Comparison of ENCODE assay signal across 2 cellular contexts in the genomic region with DNA sequence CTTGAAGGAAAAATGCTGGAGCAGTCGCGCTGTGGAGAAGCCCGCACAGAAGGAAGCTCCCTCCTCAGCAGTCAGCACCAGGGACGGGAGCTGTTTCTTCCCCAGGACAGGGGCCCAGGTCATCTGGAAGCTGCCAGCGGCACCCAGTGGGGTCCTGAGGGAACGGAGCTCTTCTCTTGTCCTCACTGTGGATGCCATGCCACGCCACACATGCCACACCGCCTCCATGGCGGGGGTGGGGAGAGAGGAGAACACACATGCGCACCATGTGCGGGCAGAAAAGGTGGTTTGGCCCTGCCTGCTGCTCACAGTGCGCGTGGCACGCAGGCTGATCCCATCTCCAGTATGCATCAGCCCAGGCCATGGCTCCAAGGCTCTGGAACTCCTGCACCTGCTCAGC.
TF ChIP-seq lines count a peak whose summit lies in the region.

No MANE protein-coding gene starts in this region.

TF ChIP-seq in SK-N-SH, 30 proteins besides CTCF, POLR2A, EP300 and RAD21:
- TF ChIP-seq GABPA (IDR thresholded peaks at IDR 0.05; ENCODE audit: low read depth) (no peak), TEAD4 (IDR thresholded peaks at IDR 0.05; ENCODE audit: borderline replicate concordance, insufficient read depth) (no peak), JUND (IDR thresholded peaks at IDR 0.05) (no peak), RCOR1 (IDR thresholded peaks at IDR 0.05; ENCODE audit: low read length) (no peak), TAF1 (IDR thresholded peaks at IDR 0.05; ENCODE audit: borderline replicate concordance, low read depth, low read length) (no peak), MXI1 (IDR thresholded peaks at IDR 0.05; ENCODE audit: low read depth, low read length) (no peak), FOXJ3 (CRISPR knock-in tag; IDR thresholded peaks at IDR 0.05) (no peak), TCF12 (IDR thresholded peaks at IDR 0.05) (no peak), CHD2 (IDR thresholded peaks at IDR 0.05; ENCODE audit: low read length, partially characterized antibody) (no peak)
- TF ChIP-seq, protein P1, sequence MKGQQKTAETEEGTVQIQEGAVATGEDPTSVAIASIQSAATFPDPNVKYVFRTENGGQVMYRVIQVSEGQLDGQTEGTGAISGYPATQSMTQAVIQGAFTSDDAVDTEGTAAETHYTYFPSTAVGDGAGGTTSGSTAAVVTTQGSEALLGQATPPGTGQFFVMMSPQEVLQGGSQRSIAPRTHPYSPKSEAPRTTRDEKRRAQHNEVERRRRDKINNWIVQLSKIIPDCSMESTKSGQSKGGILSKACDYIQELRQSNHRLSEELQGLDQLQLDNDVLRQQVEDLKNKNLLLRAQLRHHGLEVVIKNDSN (IDR thresholded peaks at IDR 0.05; ENCODE audit: borderline replicate concordance, low read depth) = no peak
- TF ChIP-seq, protein P2, sequence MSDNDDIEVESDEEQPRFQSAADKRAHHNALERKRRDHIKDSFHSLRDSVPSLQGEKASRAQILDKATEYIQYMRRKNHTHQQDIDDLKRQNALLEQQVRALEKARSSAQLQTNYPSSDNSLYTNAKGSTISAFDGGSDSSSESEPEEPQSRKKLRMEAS (IDR thresholded peaks at IDR 0.05; ENCODE audit: low read depth) = no peak
- TF ChIP-seq, protein P3, sequence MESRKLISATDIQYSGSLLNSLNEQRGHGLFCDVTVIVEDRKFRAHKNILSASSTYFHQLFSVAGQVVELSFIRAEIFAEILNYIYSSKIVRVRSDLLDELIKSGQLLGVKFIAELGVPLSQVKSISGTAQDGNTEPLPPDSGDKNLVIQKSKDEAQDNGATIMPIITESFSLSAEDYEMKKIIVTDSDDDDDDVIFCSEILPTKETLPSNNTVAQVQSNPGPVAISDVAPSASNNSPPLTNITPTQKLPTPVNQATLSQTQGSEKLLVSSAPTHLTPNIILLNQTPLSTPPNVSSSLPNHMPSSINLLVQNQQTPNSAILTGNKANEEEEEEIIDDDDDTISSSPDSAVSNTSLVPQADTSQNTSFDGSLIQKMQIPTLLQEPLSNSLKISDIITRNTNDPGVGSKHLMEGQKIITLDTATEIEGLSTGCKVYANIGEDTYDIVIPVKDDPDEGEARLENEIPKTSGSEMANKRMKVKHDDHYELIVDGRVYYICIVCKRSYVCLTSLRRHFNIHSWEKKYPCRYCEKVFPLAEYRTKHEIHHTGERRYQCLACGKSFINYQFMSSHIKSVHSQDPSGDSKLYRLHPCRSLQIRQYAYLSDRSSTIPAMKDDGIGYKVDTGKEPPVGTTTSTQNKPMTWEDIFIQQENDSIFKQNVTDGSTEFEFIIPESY (IDR thresholded peaks at IDR 0.05; ENCODE audit: borderline replicate concordance, low read depth) = no peak
TF ChIP-seq in SK-N-SH: peak in this region for 0.

TF ChIP-seq in SK-N-SH treated with all-trans-retinoic acid at 6 μM for 48 hours, 23 proteins besides CTCF, POLR2A, EP300 and RAD21:
- TF ChIP-seq GLIS3 (CRISPR knock-in tag; IDR thresholded peaks at IDR 0.05) (no peak), OSR1 (CRISPR knock-in tag; IDR thresholded peaks at IDR 0.05) (no peak), ZC3H10 (CRISPR knock-in tag; IDR thresholded peaks at IDR 0.05) (no peak), ZNF565 (CRISPR knock-in tag; conservative IDR thresholded peaks at IDR 0.05; ENCODE audit: low read depth) (no peak), ZNF70 (CRISPR knock-in tag; IDR thresholded peaks at IDR 0.05) (no peak), PPARA (CRISPR knock-in tag; IDR thresholded peaks at IDR 0.05; ENCODE audit: borderline replicate concordance) (no peak), TOX (CRISPR knock-in tag; IDR thresholded peaks at IDR 0.05; ENCODE audit: borderline replicate concordance) (no peak), CSDC2 (CRISPR knock-in tag; IDR thresholded peaks at IDR 0.05) (no peak)
- TF ChIP-seq, protein P4, sequence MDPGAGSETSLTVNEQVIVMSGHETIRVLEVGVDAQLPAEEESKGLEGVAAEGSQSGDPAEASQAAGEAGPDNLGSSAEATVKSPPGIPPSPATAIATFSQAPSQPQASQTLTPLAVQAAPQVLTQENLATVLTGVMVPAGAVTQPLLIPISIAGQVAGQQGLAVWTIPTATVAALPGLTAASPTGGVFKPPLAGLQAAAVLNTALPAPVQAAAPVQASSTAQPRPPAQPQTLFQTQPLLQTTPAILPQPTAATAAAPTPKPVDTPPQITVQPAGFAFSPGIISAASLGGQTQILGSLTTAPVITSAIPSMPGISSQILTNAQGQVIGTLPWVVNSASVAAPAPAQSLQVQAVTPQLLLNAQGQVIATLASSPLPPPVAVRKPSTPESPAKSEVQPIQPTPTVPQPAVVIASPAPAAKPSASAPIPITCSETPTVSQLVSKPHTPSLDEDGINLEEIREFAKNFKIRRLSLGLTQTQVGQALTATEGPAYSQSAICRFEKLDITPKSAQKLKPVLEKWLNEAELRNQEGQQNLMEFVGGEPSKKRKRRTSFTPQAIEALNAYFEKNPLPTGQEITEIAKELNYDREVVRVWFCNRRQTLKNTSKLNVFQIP (CRISPR knock-in tag; IDR thresholded peaks at IDR 0.05; ENCODE audit: borderline replicate concordance, low read depth) = no peak
- TF ChIP-seq, protein P5, sequence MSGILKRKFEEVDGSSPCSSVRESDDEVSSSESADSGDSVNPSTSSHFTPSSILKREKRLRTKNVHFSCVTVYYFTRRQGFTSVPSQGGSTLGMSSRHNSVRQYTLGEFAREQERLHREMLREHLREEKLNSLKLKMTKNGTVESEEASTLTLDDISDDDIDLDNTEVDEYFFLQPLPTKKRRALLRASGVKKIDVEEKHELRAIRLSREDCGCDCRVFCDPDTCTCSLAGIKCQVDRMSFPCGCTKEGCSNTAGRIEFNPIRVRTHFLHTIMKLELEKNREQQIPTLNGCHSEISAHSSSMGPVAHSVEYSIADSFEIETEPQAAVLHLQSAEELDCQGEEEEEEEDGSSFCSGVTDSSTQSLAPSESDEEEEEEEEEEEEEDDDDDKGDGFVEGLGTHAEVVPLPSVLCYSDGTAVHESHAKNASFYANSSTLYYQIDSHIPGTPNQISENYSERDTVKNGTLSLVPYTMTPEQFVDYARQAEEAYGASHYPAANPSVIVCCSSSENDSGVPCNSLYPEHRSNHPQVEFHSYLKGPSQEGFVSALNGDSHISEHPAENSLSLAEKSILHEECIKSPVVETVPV (CRISPR knock-in tag; IDR thresholded peaks at IDR 0.05) = no peak
- TF ChIP-seq, protein P6, sequence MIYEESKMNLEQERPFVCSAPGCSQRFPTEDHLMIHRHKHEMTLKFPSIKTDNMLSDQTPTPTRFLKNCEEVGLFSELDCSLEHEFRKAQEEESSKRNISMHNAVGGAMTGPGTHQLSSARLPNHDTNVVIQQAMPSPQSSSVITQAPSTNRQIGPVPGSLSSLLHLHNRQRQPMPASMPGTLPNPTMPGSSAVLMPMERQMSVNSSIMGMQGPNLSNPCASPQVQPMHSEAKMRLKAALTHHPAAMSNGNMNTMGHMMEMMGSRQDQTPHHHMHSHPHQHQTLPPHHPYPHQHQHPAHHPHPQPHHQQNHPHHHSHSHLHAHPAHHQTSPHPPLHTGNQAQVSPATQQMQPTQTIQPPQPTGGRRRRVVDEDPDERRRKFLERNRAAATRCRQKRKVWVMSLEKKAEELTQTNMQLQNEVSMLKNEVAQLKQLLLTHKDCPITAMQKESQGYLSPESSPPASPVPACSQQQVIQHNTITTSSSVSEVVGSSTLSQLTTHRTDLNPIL (CRISPR knock-in tag; IDR thresholded peaks at IDR 0.05; ENCODE audit: low read depth) = no peak
- TF ChIP-seq, protein P7, sequence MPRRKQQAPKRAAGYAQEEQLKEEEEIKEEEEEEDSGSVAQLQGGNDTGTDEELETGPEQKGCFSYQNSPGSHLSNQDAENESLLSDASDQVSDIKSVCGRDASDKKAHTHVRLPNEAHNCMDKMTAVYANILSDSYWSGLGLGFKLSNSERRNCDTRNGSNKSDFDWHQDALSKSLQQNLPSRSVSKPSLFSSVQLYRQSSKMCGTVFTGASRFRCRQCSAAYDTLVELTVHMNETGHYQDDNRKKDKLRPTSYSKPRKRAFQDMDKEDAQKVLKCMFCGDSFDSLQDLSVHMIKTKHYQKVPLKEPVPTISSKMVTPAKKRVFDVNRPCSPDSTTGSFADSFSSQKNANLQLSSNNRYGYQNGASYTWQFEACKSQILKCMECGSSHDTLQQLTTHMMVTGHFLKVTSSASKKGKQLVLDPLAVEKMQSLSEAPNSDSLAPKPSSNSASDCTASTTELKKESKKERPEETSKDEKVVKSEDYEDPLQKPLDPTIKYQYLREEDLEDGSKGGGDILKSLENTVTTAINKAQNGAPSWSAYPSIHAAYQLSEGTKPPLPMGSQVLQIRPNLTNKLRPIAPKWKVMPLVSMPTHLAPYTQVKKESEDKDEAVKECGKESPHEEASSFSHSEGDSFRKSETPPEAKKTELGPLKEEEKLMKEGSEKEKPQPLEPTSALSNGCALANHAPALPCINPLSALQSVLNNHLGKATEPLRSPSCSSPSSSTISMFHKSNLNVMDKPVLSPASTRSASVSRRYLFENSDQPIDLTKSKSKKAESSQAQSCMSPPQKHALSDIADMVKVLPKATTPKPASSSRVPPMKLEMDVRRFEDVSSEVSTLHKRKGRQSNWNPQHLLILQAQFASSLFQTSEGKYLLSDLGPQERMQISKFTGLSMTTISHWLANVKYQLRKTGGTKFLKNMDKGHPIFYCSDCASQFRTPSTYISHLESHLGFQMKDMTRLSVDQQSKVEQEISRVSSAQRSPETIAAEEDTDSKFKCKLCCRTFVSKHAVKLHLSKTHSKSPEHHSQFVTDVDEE (CRISPR knock-in tag; IDR thresholded peaks at IDR 0.05) = no peak
TF ChIP-seq in SK-N-SH treated with all-trans-retinoic acid at 6 μM for 48 hours: peak in this region for 0.
